Comparison of ENCODE assay signal across 8 cellular contexts in genomic region chr6:52304917-52305316, GRCh38. TPM values are rescaled to one million over a fixed set of nuclear protein-coding genes. Genes with fewer than 3 reads are reported as not detected.
DNase-seq lines count a peak whose midpoint lies in the region; ATAC-seq and TF ChIP-seq lines count a peak whose summit lies in the region.

No MANE protein-coding gene starts in this region.

- H3K9me3 Mint-ChIP-seq in memory B cell: no peaks in the 10 kb centered on the region

- intact Hi-C loops in Right ventricle myocardium inferior (cut with DNase I): no loop called here
- intact Hi-C loops in cardiac septum (cut with DNase I): no loop called here

- peak overlapping the region; percentile 96 for H3K27ac Mint-ChIP-seq in memory B cell

- H3K4me3 ChIP-seq in brain microvascular endothelial cell (ENCODE audit: low read depth, low read length): no peak overlapping the region

- ATAC-seq in Right ventricle myocardium inferior (peak; percentile 76), HG03135 (IDR thresholded peaks at IDR 0.05; ENCODE audit: unreplicated experiment) (peak; percentile 44), memory B cell (ENCODE audit: low read depth) (peak; percentile 64)

- H3K36me3 ChIP-seq in brain microvascular endothelial cell (replicated peaks): no peaks in the 10 kb centered on the region

- H3K36me3 Mint-ChIP-seq in memory B cell: no peaks in the 10 kb centered on the region

- no peaks in the 10 kb centered on the region for H3K27me3 ChIP-seq in brain microvascular endothelial cell (replicated peaks)

- in situ Hi-C loops in brain microvascular endothelial cell (cut with HindIII; ENCODE audit: low pct_ligation_motif_present, low sequenced_read_pairs): no loop called here

- H3K4me1 Mint-ChIP-seq in memory B cell: peaks cover 40% of the 10 kb centered on the region

- DNase-seq in Right ventricle myocardium inferior (ENCODE audit: missing footprints) (no peak), cardiac septum (ENCODE audit: low spot score) (no peak), amniotic epithelial cell (ENCODE audit: low read depth) (peak; percentile 24), memory B cell (ENCODE audit: low spot score in 2 of 2) (peak in 1 of 2 donors; percentile 25), brain microvascular endothelial cell (no peak), COR-L47 (lab: John Stamatoyannopoulos, UW) (no peak), GM19240 (ENCODE audit: insufficient read length, low spot score) (no peak)

- no peak for TF ChIP-seq CTCF in brain microvascular endothelial cell (IDR thresholded peaks at IDR 0.05; ENCODE audit: low read depth, low read length, missing control alignments)

- H3K4me3 Mint-ChIP-seq in memory B cell: peak overlapping the region; percentile 54

- H3K27ac ChIP-seq in brain microvascular endothelial cell: no peak overlapping the region

- no peaks in the 10 kb centered on the region for H3K27me3 Mint-ChIP-seq in memory B cell

RNA-seq across cellular contexts. Expression of gene MCM3, which starts 20.4 kb away (rescaled TPM):
- total RNA-seq in Right ventricle myocardium inferior (21.7 TPM), cardiac septum (21.0 TPM)

RNA-seq across cellular contexts. Expression of gene PAQR8, which starts 57.0 kb away (rescaled TPM):
- total RNA-seq in Right ventricle myocardium inferior (1.9 TPM), cardiac septum (2.0 TPM)
